In genomic region chr10:79170226-79170752, GRCh38 we compare ENCODE assay signal across 20 cellular contexts.
"Had no signal": no experiment of that assay in that cellular context is flagged by ENCODE, and none has a peak within 500 bp of the region (broad histone marks: within the 10 kb centered on the region; RNA-seq: fewer than 3 reads in every experiment).

No MANE protein-coding gene starts in this region.

- H3K9ac ChIP-seq: neural progenitor cell had no signal

- DNase-seq: activated CD4-positive, alpha-beta T cell treated with anti-CD3 and anti-CD28 coated beads, Interleukin-2, amount 50 U/mL, for 1 hour; activated CD8-positive, alpha-beta T cell treated with anti-CD3 and anti-CD28 coated beads for 36 hours; activated gamma-delta T cell treated with Interleukin-2 at 50 U/mL for 16 hours; activated naive CD4-positive, alpha-beta T cell treated with anti-CD3 and anti-CD28 coated beads, Interleukin-2, amount 50 U/mL, for 16 hours; activated T-cell treated with anti-CD3 and anti-CD28 coated beads, Interleukin-2, amount 50 U/mL, for 4 hours; effector CD8-positive, alpha-beta T cell; glutamatergic neuron; hippocampal formation; lower lobe of right lung; mesenchymal stem cell; natural killer cell; stimulated activated CD4-positive, alpha-beta T cell treated with anti-CD3 and anti-CD28 coated beads, Interleukin-4, amount 100 ng/mL, for 1 hour; stimulated activated naive CD8-positive, alpha-beta T cell treated with anti-CD3 and anti-CD28 coated beads, Interleukin-15, Interleukin-2, amounts not matched to agents 100 U/mL and 50 U/mL, for 24 hours; T-helper 2 cell; testis; transverse colon had no signal

- H3K27me3 ChIP-seq: neural progenitor cell, testis, transverse colon had no signal

- H3K4me2 ChIP-seq: neural progenitor cell had no signal

- H3K36me3 ChIP-seq: neural progenitor cell had no signal

- ATAC-seq: activated CD8-positive, alpha-beta T cell treated with anti-CD3 and anti-CD28 coated beads for 36 hours; activated T-cell treated with anti-CD3 and anti-CD28 coated beads, Interleukin-2, amount 50 U/mL, for 4 hours; activated T-helper 17 cell treated with anti-CD3 and anti-CD28 coated beads, Interleukin-2, amount 50 U/mL, for 72 hours; lower lobe of right lung; natural killer cell; right cardiac atrium; stimulated activated naive CD8-positive, alpha-beta T cell treated with anti-CD3 and anti-CD28 coated beads, Interleukin-15, Interleukin-2, amounts not matched to agents 100 U/mL and 50 U/mL, for 24 hours; WTC11 had no signal

- H3K4me3 ChIP-seq: lower lobe of right lung, neural progenitor cell, testis, transverse colon had no signal

- H3K27ac ChIP-seq: lower lobe of right lung, neural progenitor cell, testis, transverse colon had no signal

- H2AFZ ChIP-seq: neural progenitor cell had no signal

- H3K9me3 ChIP-seq: lower lobe of right lung, testis, transverse colon had no signal
